ENCODE assay signal across 13 cellular contexts in genomic region chr17:78130080-78130438, GRCh38. TPM values are rescaled to one million over a fixed set of nuclear protein-coding genes. Genes with fewer than 3 reads are reported as not detected.
DNase-seq lines count a peak whose midpoint lies in the region; ATAC-seq and TF ChIP-seq lines count a peak whose summit lies in the region.
"Had no signal": no experiment of that assay in that cellular context is flagged by ENCODE, and none has a peak within 500 bp of the region (broad histone marks: within the 10 kb centered on the region; RNA-seq: fewer than 3 reads in every experiment).

No MANE protein-coding gene starts in this region.

- intact Hi-C loops in stomach (cut with DNase I; ENCODE audit: low total_unique reads): no loop called here

- H3K4me1 ChIP-seq in esophagus (ENCODE audit: control insufficient read depth in 2 of 2, insufficient read depth in 2 of 2, low read length in 1 of 2) (peaks cover 9 to 34% of the 10 kb centered on the region in 2 donors), stomach (peaks cover 62 to 95% (median 78%) of the 10 kb centered on the region in 4 donors)

- H3K36me3 ChIP-seq in SU-DHL-6 (ENCODE audit: low read length): no peaks in the 10 kb centered on the region; the same call in 1 of the 2 replicates
- H3K36me3 ChIP-seq in esophagus (ENCODE audit: control insufficient read depth in 2 of 2, insufficient read depth in 2 of 2, low read length in 1 of 2): peaks cover 0 to 8% of the 10 kb centered on the region in 2 donors
- peaks cover 0 to 15% (median 2%) of the 10 kb centered on the region in 4 donors for H3K36me3 ChIP-seq in stomach
- H3K36me3 ChIP-seq: HAP-1 had no signal

- no peaks in the 10 kb centered on the region for H3K27me3 Mint-ChIP-seq in activated CD8-positive, alpha-beta memory T cell treated with anti-CD3 and anti-CD28 coated beads, Interleukin-2, amount 10 ng/mL, durations not matched to agents 7 days and 5 days

- TF ChIP-seq EP300 in stomach (IDR thresholded peaks at IDR 0.05): no peak

- peak overlapping the region; percentile 95 for H3K27ac ChIP-seq in SU-DHL-6 (ENCODE audit: low read depth, low read length)
- peak overlapping the region; percentile 38 to 71 for H3K27ac ChIP-seq in esophagus (ENCODE audit: low read depth in 2 of 2, low read length in 1 of 2)
- peak overlapping the region in 4 of 5 donors; percentile 77 to 91 (median 84) for H3K27ac ChIP-seq in stomach
- H3K27ac ChIP-seq: parathyroid adenoma had no signal

- TF ChIP-seq POLR2A in stomach (IDR thresholded peaks at IDR 0.05): no peak

- no peaks in the 10 kb centered on the region for H3K9me3 ChIP-seq in SU-DHL-6 (ENCODE audit: insufficient read depth, low read length)
- H3K9me3 ChIP-seq in esophagus (ENCODE audit: control insufficient read depth in 2 of 2, insufficient read depth in 1 of 2, low read depth in 1 of 2, low read length in 1 of 2): no peaks in the 10 kb centered on the region
- H3K9me3 ChIP-seq in stomach: no peaks in the 10 kb centered on the region
- H3K9me3 ChIP-seq: gastroesophageal sphincter, HAP-1 had no signal

- peaks cover 47% of the 10 kb centered on the region for H3F3A ChIP-seq in SU-DHL-6 (ENCODE audit: insufficient read depth)

- no peaks in the 10 kb centered on the region for H4K20me1 ChIP-seq in SU-DHL-6 (ENCODE audit: low read depth, low read length)

- no peak for ATAC-seq in activated CD8-positive, alpha-beta memory T cell treated with anti-CD3 and anti-CD28 coated beads, Interleukin-2, amount 10 ng/mL, durations not matched to agents 7 days and 5 days
- ATAC-seq: gastroesophageal sphincter had no signal

- H3K9me2 ChIP-seq in SU-DHL-6 (replicated peaks; ENCODE audit: insufficient read depth, low read length): no peaks in the 10 kb centered on the region

- no peak for TF ChIP-seq CTCF in SU-DHL-6 (IDR thresholded peaks at IDR 0.05; ENCODE audit: insufficient read depth, low read length, poor library complexity, severe bottlenecking)
- no peak for TF ChIP-seq CTCF in stomach (IDR thresholded peaks at IDR 0.05)

- H3K27me3 ChIP-seq in SU-DHL-6 (ENCODE audit: low read length): no peaks in the 10 kb centered on the region
- H3K27me3 ChIP-seq in esophagus (ENCODE audit: control insufficient read depth in 1 of 2, insufficient read depth in 2 of 2, low read length in 2 of 2): no peaks in the 10 kb centered on the region
- H3K27me3 ChIP-seq in stomach: peaks cover 0 to 45% (median 5%) of the 10 kb centered on the region in 3 donors

- peak overlapping the region; percentile 72 for H3K4me3 Mint-ChIP-seq in activated CD8-positive, alpha-beta memory T cell treated with anti-CD3 and anti-CD28 coated beads, Interleukin-2, amount 10 ng/mL, durations not matched to agents 7 days and 5 days

- CTCF ChIA-PET in activated CD8-positive, alpha-beta memory T cell treated with anti-CD3 and anti-CD28 coated beads, Interleukin-2, amount 10 ng/mL, durations not matched to agents 7 days and 5 days (lab: Charles Lee): interaction anchor here (0.8 to 17.0 kb wide), 9 partner anchors 6 to 990 kb away, joined by 3 to 257 read pairs (median 3); no protein-coding TSS in a partner anchor

- H3K79me2 ChIP-seq in SU-DHL-6 (ENCODE audit: insufficient read depth, low read length): peaks cover 45% of the 10 kb centered on the region
- H3K79me2 ChIP-seq: parathyroid adenoma had no signal

- peak overlapping the region; percentile 99 for H3K27ac Mint-ChIP-seq in activated CD8-positive, alpha-beta memory T cell treated with anti-CD3 and anti-CD28 coated beads, Interleukin-2, amount 10 ng/mL, durations not matched to agents 7 days and 5 days

- H3K4me1 Mint-ChIP-seq in activated CD8-positive, alpha-beta memory T cell treated with anti-CD3 and anti-CD28 coated beads, Interleukin-2, amount 10 ng/mL, durations not matched to agents 7 days and 5 days: peaks cover 53% of the 10 kb centered on the region

- H3K9me3 Mint-ChIP-seq in activated CD8-positive, alpha-beta memory T cell treated with anti-CD3 and anti-CD28 coated beads, Interleukin-2, amount 10 ng/mL, durations not matched to agents 7 days and 5 days (ENCODE audit: low read depth): no peaks in the 10 kb centered on the region

- H3K36me3 Mint-ChIP-seq in activated CD8-positive, alpha-beta memory T cell treated with anti-CD3 and anti-CD28 coated beads, Interleukin-2, amount 10 ng/mL, durations not matched to agents 7 days and 5 days: peaks cover 44% of the 10 kb centered on the region

- peak overlapping the region; percentile 87 for H3K9ac ChIP-seq in SU-DHL-6 (ENCODE audit: low read length)
- H3K9ac ChIP-seq: parathyroid adenoma had no signal

- H2AFZ ChIP-seq in SU-DHL-6 (ENCODE audit: low read depth, low read length, severe bottlenecking): no peak overlapping the region
- H2AFZ ChIP-seq: parathyroid adenoma had no signal

- WGBS in esophagus, 2 donors: 41 to 46% methylated on average over 6 of the region's 6 CpGs
- 42 to 60% (median 56%) methylated on average over 4 to 6 of the region's 6 CpGs for WGBS in stomach, 5 donors

- no peak for DNase-seq in activated CD8-positive, alpha-beta memory T cell treated with anti-CD3 and anti-CD28 coated beads, Interleukin-2, amount 10 ng/mL, durations not matched to agents 7 days and 5 days
- no peak for DNase-seq in activated CD8-positive, alpha-beta memory T cell treated with anti-CD3 and anti-CD28 coated beads for 24 hours
- DNase-seq in stomach (no peak), amniotic stem cell (lab: John Stamatoyannopoulos, UW) (no peak), Ammon's horn (ENCODE audit: low spot score) (no peak), NCI-H446 treated with DMSO at 0.1 percent for 48 hours (lab: John Stamatoyannopoulos, UW) (no peak)
- DNase-seq: NCI-H226 had no signal

- H3K4me3 ChIP-seq in SU-DHL-6 (ENCODE audit: insufficient read depth, low read length, poor library complexity, severe bottlenecking): peak overlapping the region; percentile 78
- no peak overlapping the region for H3K4me3 ChIP-seq in esophagus (ENCODE audit: low read depth in 1 of 2, low read length in 2 of 2)
- H3K4me3 ChIP-seq in stomach: peak overlapping the region in 1 of 4 donors; percentile 56
- H3K4me3 ChIP-seq: HAP-1 had no signal

- peak overlapping the region; percentile 85 for H3K4me2 ChIP-seq in SU-DHL-6 (ENCODE audit: low read depth, low read length, poor library complexity, severe bottlenecking)

RNA-seq across cellular contexts. Expression of gene TMC8, which starts 0.5 kb away (rescaled TPM):
- total RNA-seq in activated CD8-positive, alpha-beta memory T cell treated with anti-CD3 and anti-CD28 coated beads, Interleukin-2, amount 10 ng/mL, durations not matched to agents 7 days and 5 days: 100 to 1,000 TPM; 251 to 292 TPM
- polyA plus RNA-seq in esophagus (1 to 10 TPM; 2.1 to 6.1 TPM), stomach (1 to 10 TPM; 1.6 to 3.3 (median 2.4) TPM)
- 10 to 100 TPM in 2 of 5 donors, 1 to 10 TPM in 3; 4.1 to 19.8 (median 7.8) TPM for total RNA-seq in stomach
- polyA plus RNA-seq: AG04450 had no signal

RNA-seq across cellular contexts. Expression of gene TMC6, which starts 1.5 kb away (rescaled TPM):
- total RNA-seq in activated CD8-positive, alpha-beta memory T cell treated with anti-CD3 and anti-CD28 coated beads, Interleukin-2, amount 10 ng/mL, durations not matched to agents 7 days and 5 days: 100 to 1,000 TPM; 347 to 431 TPM
- polyA plus RNA-seq in esophagus (10 to 100 TPM; 24.3 to 37.5 TPM), stomach (10 to 100 TPM in 2 of 3 donors, 1 to 10 TPM in 1; 9.2 to 43.5 (median 17.9) TPM)
- 100 to 1,000 TPM in 1 of 5 donors, 10 to 100 TPM in 4; 29.9 to 223 (median 46.1) TPM for total RNA-seq in stomach

RNA-seq across cellular contexts. Expression of gene C17orf99, which starts 16.1 kb away (rescaled TPM):
- total RNA-seq in activated CD8-positive, alpha-beta memory T cell treated with anti-CD3 and anti-CD28 coated beads, Interleukin-2, amount 10 ng/mL, durations not matched to agents 7 days and 5 days: not detected
- under 1 TPM; 0.12 to 0.27 TPM for polyA plus RNA-seq in esophagus
- total RNA-seq in stomach: not detected
- polyA plus RNA-seq in stomach: under 1 TPM in 1 of 3 donors, not detected in 2; 0.08 TPM
- total RNA-seq: gastroesophageal sphincter had no signal
- polyA plus RNA-seq: AG04450 had no signal

RNA-seq across cellular contexts. Expression of gene SYNGR2, which starts 38.3 kb away (rescaled TPM):
- total RNA-seq in activated CD8-positive, alpha-beta memory T cell treated with anti-CD3 and anti-CD28 coated beads, Interleukin-2, amount 10 ng/mL, durations not matched to agents 7 days and 5 days: 10 to 100 TPM; 41.2 to 80.3 TPM
- 10 to 100 TPM; 52.3 to 96.4 TPM for polyA plus RNA-seq in esophagus
- 100 to 1,000 TPM in 1 of 5 donors, 10 to 100 TPM in 4; 28.6 to 219 (median 44.9) TPM for total RNA-seq in stomach
- 100 to 1,000 TPM in 1 of 3 donors, 10 to 100 TPM in 2; 36.0 to 151 (median 71.7) TPM for polyA plus RNA-seq in stomach

RNA-seq across cellular contexts. Expression of gene TK1, which starts 56.8 kb away (rescaled TPM):
- 100 to 1,000 TPM; 145 to 164 TPM for total RNA-seq in activated CD8-positive, alpha-beta memory T cell treated with anti-CD3 and anti-CD28 coated beads, Interleukin-2, amount 10 ng/mL, durations not matched to agents 7 days and 5 days
- polyA plus RNA-seq in esophagus (10 to 100 TPM; 16.9 to 37.4 TPM), stomach (10 to 100 TPM in 2 of 3 donors, 1 to 10 TPM in 1; 8.7 to 38.1 (median 17.7) TPM)
- 10 to 100 TPM in 4 of 5 donors, 1 to 10 TPM in 1; 4.5 to 35.6 (median 17.8) TPM for total RNA-seq in stomach

Comparison
In these comparisons a context has a peak if more than half of its experiments do, and no peak if none do; other contexts are left out.
1. RNA of gene TMC8, which starts 0.5 kb away (total RNA-seq): 251 to 292 TPM in activated CD8-positive, alpha-beta memory T cell treated with anti-CD3 and anti-CD28 coated beads, Interleukin-2, amount 10 ng/mL, durations not matched to agents 7 days and 5 days; 4.1 to 19.8 TPM in stomach; every median in the first group is over 10 times any median in the second.
2. Peak in every context shown above with its lines, with median percentiles within 50 percentile points of each other: H3K27ac ChIP-seq.